Comparison of ENCODE assay signal across 29 cellular contexts in the genomic region with DNA sequence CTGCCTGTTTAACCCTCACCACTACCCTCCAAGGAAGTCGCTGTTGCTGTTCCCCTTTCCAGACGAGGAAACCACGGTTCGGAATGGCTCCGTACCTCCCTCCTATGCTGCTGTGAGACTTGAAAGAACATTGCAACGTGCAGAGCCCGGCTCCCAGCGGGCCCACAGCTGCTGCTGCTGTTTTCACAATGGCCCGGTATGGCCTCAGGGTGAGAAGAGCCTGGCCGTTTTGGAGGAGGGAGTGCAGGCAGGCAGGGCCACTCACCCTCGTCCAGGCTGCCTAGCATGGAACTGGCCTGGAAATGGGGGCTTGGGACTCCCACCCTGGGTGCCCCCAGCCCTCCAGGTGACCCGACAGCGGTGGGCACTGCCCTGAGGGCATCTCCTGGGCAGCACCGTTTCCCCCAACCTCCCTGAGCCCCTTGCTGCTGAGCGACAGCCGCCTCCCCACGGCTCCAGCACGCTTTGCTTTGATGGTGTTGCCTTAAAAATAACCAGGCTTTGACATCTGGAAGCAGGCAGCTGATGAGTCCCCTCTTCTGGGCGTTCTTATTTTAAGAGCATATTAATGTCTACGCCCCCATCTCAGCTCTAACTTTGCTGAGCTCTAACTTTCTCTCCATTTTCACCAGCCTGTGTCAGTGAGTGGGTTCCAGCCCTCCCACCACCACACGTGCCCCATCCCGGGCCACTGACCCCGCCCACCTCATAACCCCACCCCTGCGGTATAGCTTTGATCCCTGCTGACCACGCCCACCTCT.
DNase-seq lines count a peak whose midpoint lies in the region; ATAC-seq lines count a peak whose summit lies in the region.
"Had no signal": no experiment of that assay in that cellular context is flagged by ENCODE, and none has a peak within 500 bp of the region (broad histone marks: within the 10 kb centered on the region; RNA-seq: fewer than 3 reads in every experiment).

No MANE protein-coding gene starts in this region.

- H3K9me3 Mint-ChIP-seq in activated CD4-positive, alpha-beta T cell treated with anti-CD3 and anti-CD28 coated beads, Interleukin-2, amount 10 ng/mL, durations not matched to agents 7 days and 5 days = peaks cover 4% of the 10 kb centered on the region
- H3K9me3 Mint-ChIP-seq: activated naive CD8-positive, alpha-beta T cell treated with anti-CD3 and anti-CD28 coated beads, Interleukin-2, amount 50 U/mL, for 24 hours; effector memory CD8-positive, alpha-beta T cell; natural killer cell; T-helper 2 cell treated with Interferon-gamma antibody and Interleukin-4, amounts not matched to agents 5 μg/mL and 100 μg/mL, for 36 hours had no signal

- POLR2A ChIA-PET in activated CD4-positive, alpha-beta T cell treated with anti-CD3 and anti-CD28 coated beads, Interleukin-2, amount 10 ng/mL, durations not matched to agents 7 days and 5 days (lab: Charles Lee) = no interaction called here

- H3K4me1 Mint-ChIP-seq in activated CD4-positive, alpha-beta T cell treated with anti-CD3 and anti-CD28 coated beads, Interleukin-2, amount 10 ng/mL, durations not matched to agents 7 days and 5 days = no peaks in the 10 kb centered on the region
- H3K4me1 Mint-ChIP-seq: activated naive CD8-positive, alpha-beta T cell treated with anti-CD3 and anti-CD28 coated beads, Interleukin-2, amount 50 U/mL, for 24 hours; B cell had no signal

- H3K4me3 ChIP-seq in SJCRH30 (no peak overlapping the region), iPS-18a (ENCODE audit: low read length) (peak overlapping the region; percentile 16)
- H3K4me3 ChIP-seq in effector memory CD4-positive, alpha-beta T cell (ENCODE audit: insufficient read depth, low read depth, low read length, poor library complexity, severe bottlenecking) = no peak overlapping the region
- H3K4me3 ChIP-seq: esophagus squamous epithelium, gastrocnemius medialis, HAP-1, left lung, Peyer's patch, right lobe of liver, SK-N-MC, stomach, tibial nerve had no signal

- no peaks in the 10 kb centered on the region for H3K36me3 Mint-ChIP-seq in activated CD4-positive, alpha-beta T cell treated with anti-CD3 and anti-CD28 coated beads, Interleukin-2, amount 10 ng/mL, durations not matched to agents 7 days and 5 days (ENCODE audit: low read depth)
- H3K36me3 Mint-ChIP-seq: natural killer cell had no signal

- peak; percentile 7 for DNase-seq in activated CD4-positive, alpha-beta T cell treated with anti-CD3 and anti-CD28 coated beads, Interleukin-2, amount 10 ng/mL, durations not matched to agents 7 days and 5 days
- no peak for DNase-seq in activated CD4-positive, alpha-beta T cell treated with anti-CD3 and anti-CD28 coated beads, Interleukin-2, amount 50 U/mL, for 48 hours
- DNase-seq in SJCRH30 (peak; percentile 63 to 80), putamen (ENCODE audit: low spot score) (peak; percentile 54), NCI-H1092 treated with DMSO at 0.1 percent for 48 hours (lab: John Stamatoyannopoulos, UW) (no peak)
- no peak for DNase-seq in effector memory CD4-positive, alpha-beta T cell
- DNase-seq: activated gamma-delta T cell; effector memory CD8-positive, alpha-beta T cell; esophagus squamous epithelium; gastrocnemius medialis; midbrain; natural killer cell; NCI-H1048; NCI-H2081; NCI-H446 treated with DMSO at 0.1 percent for 48 hours; Peyer's patch; stomach had no signal

- no peak overlapping the region for H3K27ac Mint-ChIP-seq in activated CD4-positive, alpha-beta T cell treated with anti-CD3 and anti-CD28 coated beads, Interleukin-2, amount 10 ng/mL, durations not matched to agents 7 days and 5 days
- H3K27ac Mint-ChIP-seq: activated CD8-positive, alpha-beta T cell treated with anti-CD3 and anti-CD28 coated beads, Interleukin-2, amount 10 ng/mL, durations not matched to agents 7 days and 5 days; activated naive CD8-positive, alpha-beta T cell treated with anti-CD3 and anti-CD28 coated beads, Interleukin-2, amount 50 U/mL, for 24 hours; B cell; effector memory CD8-positive, alpha-beta T cell; natural killer cell; T-helper 2 cell treated with Interferon-gamma antibody and Interleukin-4, amounts not matched to agents 5 μg/mL and 100 μg/mL, for 36 hours had no signal

- ATAC-seq in GM19035 (IDR thresholded peaks at IDR 0.05; ENCODE audit: unreplicated experiment) = no peak
- ATAC-seq: activated CD8-positive, alpha-beta T cell treated with anti-CD3 and anti-CD28 coated beads, Interleukin-2, amount 10 ng/mL, durations not matched to agents 7 days and 5 days; activated naive CD8-positive, alpha-beta T cell treated with anti-CD3 and anti-CD28 coated beads, Interleukin-2, amount 50 U/mL, for 24 hours; effector memory CD8-positive, alpha-beta T cell; gastrocnemius medialis; left lung; natural killer cell; right lobe of liver had no signal

- H3K27me3 ChIP-seq in SJCRH30 (no peaks in the 10 kb centered on the region), iPS-18a (ENCODE audit: control insufficient read depth, insufficient read depth, low read length) (peaks cover 19% of the 10 kb centered on the region)
- H3K27me3 ChIP-seq in effector memory CD4-positive, alpha-beta T cell (replicated peaks; ENCODE audit: control insufficient read depth, insufficient read depth, low read length, poor library complexity, severe bottlenecking) = no peaks in the 10 kb centered on the region
- H3K27me3 ChIP-seq: Peyer's patch, right lobe of liver had no signal

- peaks cover 43% of the 10 kb centered on the region for H3K4me1 ChIP-seq in SJCRH30
- H3K4me1 ChIP-seq in iPS-18a (ENCODE audit: control insufficient read depth, low read depth, low read length) = peaks cover 20% of the 10 kb centered on the region
- H3K4me1 ChIP-seq in effector memory CD4-positive, alpha-beta T cell (ENCODE audit: control insufficient read depth, insufficient read depth, low read length, poor library complexity, severe bottlenecking) = no peaks in the 10 kb centered on the region
- H3K4me1 ChIP-seq: esophagus squamous epithelium, gastrocnemius medialis, HAP-1, left lung, parathyroid adenoma, Peyer's patch, right lobe of liver, stomach, tibial nerve had no signal

- H3K4me3 Mint-ChIP-seq in activated CD4-positive, alpha-beta T cell treated with anti-CD3 and anti-CD28 coated beads, Interleukin-2, amount 10 ng/mL, durations not matched to agents 7 days and 5 days = no peak overlapping the region
- H3K4me3 Mint-ChIP-seq: activated CD8-positive, alpha-beta T cell treated with anti-CD3 and anti-CD28 coated beads, Interleukin-2, amount 10 ng/mL, durations not matched to agents 7 days and 5 days; activated naive CD8-positive, alpha-beta T cell treated with anti-CD3 and anti-CD28 coated beads, Interleukin-2, amount 50 U/mL, for 24 hours; B cell; effector memory CD8-positive, alpha-beta T cell; natural killer cell; T-helper 2 cell treated with Interferon-gamma antibody and Interleukin-4, amounts not matched to agents 5 μg/mL and 100 μg/mL, for 36 hours had no signal

- H3K27ac ChIP-seq in SJCRH30 = peak overlapping the region; percentile 3; the same call in 1 of the 2 replicates
- H3K27ac ChIP-seq in iPS-18a (ENCODE audit: low read length) = no peak overlapping the region
- H3K27ac ChIP-seq in effector memory CD4-positive, alpha-beta T cell (ENCODE audit: insufficient read depth, low read length, poor library complexity, severe bottlenecking) = no peak overlapping the region
- H3K27ac ChIP-seq: esophagus squamous epithelium, gastrocnemius medialis, left lung, parathyroid adenoma, Peyer's patch, right lobe of liver, SK-N-MC, stomach, tibial nerve had no signal

- H3K9ac ChIP-seq in iPS-18a (ENCODE audit: low read length) = no peak overlapping the region
- H3K9ac ChIP-seq: parathyroid adenoma had no signal

- H3K9me3 ChIP-seq in SJCRH30 (replicated peaks) = no peaks in the 10 kb centered on the region
- H3K9me3 ChIP-seq in iPS-18a (ENCODE audit: control insufficient read depth, low read depth, low read length) = no peaks in the 10 kb centered on the region
- H3K9me3 ChIP-seq in effector memory CD4-positive, alpha-beta T cell (ENCODE audit: control insufficient read depth, low read length) = no peaks in the 10 kb centered on the region
- H3K9me3 ChIP-seq: esophagus squamous epithelium, gastrocnemius medialis, HAP-1, left lung, Peyer's patch, right lobe of liver had no signal

- H3K27me3 Mint-ChIP-seq in activated CD4-positive, alpha-beta T cell treated with anti-CD3 and anti-CD28 coated beads, Interleukin-2, amount 10 ng/mL, durations not matched to agents 7 days and 5 days = peaks cover 7% of the 10 kb centered on the region

- CTCF ChIA-PET in activated CD4-positive, alpha-beta T cell treated with anti-CD3 and anti-CD28 coated beads, Interleukin-2, amount 10 ng/mL, durations not matched to agents 7 days and 5 days (lab: Charles Lee) = interaction anchor here (1.8 kb wide), 1 partner anchor 9 kb away, joined by 5 read pairs; no protein-coding TSS in a partner anchor

- H3K36me3 ChIP-seq in SJCRH30 (no peaks in the 10 kb centered on the region), iPS-18a (ENCODE audit: control insufficient read depth, low read depth, low read length) (no peaks in the 10 kb centered on the region)
- no peaks in the 10 kb centered on the region for H3K36me3 ChIP-seq in effector memory CD4-positive, alpha-beta T cell (ENCODE audit: control insufficient read depth, insufficient read depth, low read length)
- H3K36me3 ChIP-seq: esophagus squamous epithelium, gastrocnemius medialis, HAP-1, left lung, Peyer's patch, right lobe of liver, stomach, tibial nerve had no signal

Comparison
In these comparisons a context has a peak if more than half of its experiments do, and no peak if none do; other contexts are left out.
1. DNase-seq: peak in activated CD4-positive, alpha-beta T cell treated with anti-CD3 and anti-CD28 coated beads, Interleukin-2, amount 10 ng/mL, durations not matched to agents 7 days and 5 days (single experiment), SJCRH30 (2 of 2) and putamen (single experiment); none in activated CD4-positive, alpha-beta T cell treated with anti-CD3 and anti-CD28 coated beads, Interleukin-2, amount 50 U/mL, for 48 hours (0 of 2), effector memory CD4-positive, alpha-beta T cell (0 of 3) and NCI-H1092 treated with DMSO at 0.1 percent for 48 hours (single experiment).